8 cellular contexts compared by ENCODE assay signal in genomic region chr1:75908717-75909152, GRCh38. TPM values are rescaled to one million over a fixed set of nuclear protein-coding genes. Genes with fewer than 3 reads are reported as not detected.
A peak's percentile ranks its signal among the peaks of the same experiment; 100 is the strongest.
DNase-seq lines count a peak whose midpoint lies in the region; ATAC-seq, FAIRE-seq and TF ChIP-seq lines count a peak whose summit lies in the region.

No MANE protein-coding gene starts in this region.

- H3K4me2 ChIP-seq in keratinocyte (ENCODE audit: control insufficient read depth, extremely low read depth, insufficient read depth, low read depth, low read length): no peak overlapping the region

- DNase-seq in DMS 273 (lab: John Stamatoyannopoulos, UW; ENCODE audit: unreplicated experiment) (peak; percentile 73), LNCaP clone FGC (ENCODE audit: low read depth) (peak; percentile 19), SW 1271 (lab: John Stamatoyannopoulos, UW) (peak; percentile 9 to 35), keratinocyte (ENCODE audit: low read depth, low spot score) (peak; percentile 9), H7 (no peak), T-helper 9 cell (no peak), right atrium auricular region (ENCODE audit: low spot score) (no peak)

- peak; percentile 60 for FAIRE-seq in keratinocyte (lab: Jason Lieb, UNC)

- H3K79me2 ChIP-seq in keratinocyte (ENCODE audit: control insufficient read depth, insufficient read depth, low read length): no peaks in the 10 kb centered on the region

- H3K4me1 ChIP-seq in keratinocyte (ENCODE audit: control insufficient read depth, extremely low read depth, insufficient read depth, low read length) (no peaks in the 10 kb centered on the region), right atrium auricular region (no peaks in the 10 kb centered on the region)

- H3K36me3 ChIP-seq in keratinocyte (ENCODE audit: control insufficient read depth in 2 of 2, extremely low read depth in 1 of 2, insufficient read depth in 2 of 2, low read length in 2 of 2) (no peaks in the 10 kb centered on the region), H7 (replicated peaks; ENCODE audit: control insufficient read depth, insufficient read depth, low read length) (no peaks in the 10 kb centered on the region), right atrium auricular region (no peaks in the 10 kb centered on the region)

- peak; percentile 80 for TF ChIP-seq CTCF in LNCaP clone FGC (IDR thresholded peaks at IDR 0.05; ENCODE audit: control insufficient read depth, extremely low read depth, insufficient read depth)
- peak; percentile 54 to 59 (median 59) for TF ChIP-seq CTCF in keratinocyte (optimal IDR thresholded peaks at IDR 0.05 in 1 of 3, IDR thresholded peaks at IDR 0.05 in 1 of 3, conservative IDR thresholded peaks at IDR 0.05 in 1 of 3; ENCODE audit: extremely low read depth in 1 of 3, insufficient read depth in 2 of 3, low read length in 3 of 3)
- TF ChIP-seq CTCF in right atrium auricular region (IDR thresholded peaks at IDR 0.05): no peak

- H3K9me3 ChIP-seq in keratinocyte (ENCODE audit: control insufficient read depth, low read depth, low read length) (no peaks in the 10 kb centered on the region), right atrium auricular region (peaks cover 0 to 13% of the 10 kb centered on the region in 2 donors)

- H2AFZ ChIP-seq in keratinocyte (ENCODE audit: control insufficient read depth, low read length): no peak overlapping the region

- H4K20me1 ChIP-seq in keratinocyte (ENCODE audit: control insufficient read depth, extremely low read depth, insufficient read depth, low read length): no peaks in the 10 kb centered on the region

- no peaks in the 10 kb centered on the region for H3K9me1 ChIP-seq in keratinocyte (ENCODE audit: control insufficient read depth, extremely low read depth, insufficient read depth, low read length)

- H3K4me3 ChIP-seq in LNCaP clone FGC (ENCODE audit: low read depth, low read length) (no peak overlapping the region), keratinocyte (ENCODE audit: control insufficient read depth in 2 of 3, extremely low read depth in 1 of 3, insufficient read depth in 2 of 3, low read depth in 1 of 3, low read length in 3 of 3) (no peak overlapping the region), H7 (ENCODE audit: insufficient read depth, low read depth, low read length) (no peak overlapping the region), right atrium auricular region (no peak overlapping the region)

- dilution Hi-C loops in keratinocyte (cut with MboI; ENCODE audit: extremely low pct_ligation_motif_present, low sequenced_read_pairs): no loop called here

- H3K27me3 ChIP-seq in keratinocyte (ENCODE audit: control insufficient read depth, extremely low read depth, insufficient read depth, low read length) (no peaks in the 10 kb centered on the region), H7 (ENCODE audit: control insufficient read depth, insufficient read depth, low read length) (no peaks in the 10 kb centered on the region), right atrium auricular region (no peaks in the 10 kb centered on the region)

- no peak overlapping the region for H3K27ac ChIP-seq in keratinocyte (ENCODE audit: control insufficient read depth, insufficient read depth, low read length)
- no peak overlapping the region for H3K27ac ChIP-seq in right atrium auricular region

- no peak overlapping the region for H3K9ac ChIP-seq in keratinocyte (ENCODE audit: control insufficient read depth, extremely low read depth, insufficient read depth, low read length)

- ATAC-seq in GM21390 (IDR thresholded peaks at IDR 0.05; ENCODE audit: unreplicated experiment): peak; percentile 90

RNA-seq across cellular contexts. Expression of gene ASB17, which starts 23.5 kb away (rescaled TPM):
- not detected in 3 replicates for polyA plus RNA-seq in keratinocyte
- not detected for polyA plus RNA-seq in keratinocyte (2011; ENCODE audit: low read depth)
- not detected in 2 replicates for polyA plus RNA-seq in keratinocyte (2011; cell fraction: cytosol; rRNA removed)
- polyA plus RNA-seq in keratinocyte (2011; cell fraction: nucleus; rRNA removed): not detected in 2 replicates
- not detected in 2 replicates for polyA plus RNA-seq in keratinocyte (2012; ENCODE audit: low replicate concordance)
- not detected in 3 replicates for polyA minus RNA-seq in keratinocyte
- polyA minus RNA-seq in keratinocyte (2011; cell fraction: cytosol; rRNA and poly(A)+ RNA removed): not detected
- polyA minus RNA-seq in keratinocyte (2011; cell fraction: nucleus; rRNA and poly(A)+ RNA removed): not detected in 2 replicates
- total RNA-seq in H7 (2014; rRNA removed; shearing (Covaris generic)): not detected in 2 replicates
- total RNA-seq in right atrium auricular region: not detected

Comparison
In these comparisons a context has a peak if more than half of its experiments do, and no peak if none do; other contexts are left out.
1. DNase-seq: peak in DMS 273 (single experiment), LNCaP clone FGC (single experiment), SW 1271 (2 of 2) and keratinocyte (single experiment); none in H7 (single experiment), T-helper 9 cell (single experiment) and right atrium auricular region (single experiment).
2. CTCF ChIP-seq: peak in LNCaP clone FGC (single experiment) and keratinocyte (3 of 3); none in right atrium auricular region (0 of 2).